23 cellular contexts compared by ENCODE assay signal in the genomic region with DNA sequence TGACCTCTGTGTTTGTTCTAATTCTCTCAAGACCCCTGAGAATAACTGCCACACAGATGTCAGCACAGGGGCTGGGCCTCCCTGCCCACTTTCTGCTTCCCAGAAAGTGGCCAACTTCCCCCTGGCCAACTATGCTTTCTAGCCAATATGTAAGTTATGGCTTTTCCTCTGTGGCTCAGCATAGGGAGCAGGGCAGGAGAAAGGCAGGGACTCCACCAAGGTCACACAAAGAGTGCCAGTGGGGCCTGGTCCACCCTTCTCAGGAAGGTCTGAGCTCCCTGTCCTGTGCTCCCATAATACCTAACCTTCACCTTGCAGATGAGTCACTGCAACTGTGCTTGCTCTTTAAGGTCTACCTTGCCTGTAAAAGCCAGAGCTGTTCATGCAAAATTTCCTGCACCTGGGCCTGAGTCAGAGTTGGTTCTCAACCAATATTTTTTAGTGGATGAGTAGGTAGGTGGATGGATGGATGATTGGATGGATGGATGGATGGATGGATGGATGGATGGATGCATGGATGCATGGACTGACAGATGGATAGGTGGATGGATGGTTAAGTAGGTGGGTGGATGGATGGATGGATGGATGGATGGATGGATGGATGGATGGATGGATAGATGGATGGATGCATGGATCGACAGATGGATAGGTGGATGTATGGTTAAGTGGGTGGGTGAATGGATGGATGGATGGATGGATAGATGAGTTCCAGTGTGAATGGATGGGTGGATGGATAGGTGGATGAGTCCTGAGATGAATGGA.
"Had no signal": no experiment of that assay in that cellular context is flagged by ENCODE, and none has a peak within 500 bp of the region (broad histone marks: within the 10 kb centered on the region; RNA-seq: fewer than 3 reads in every experiment).

No MANE protein-coding gene starts in this region.

- H3K9me3 ChIP-seq: left ventricle myocardium inferior, mucosa of descending colon, pancreas, prostate gland, sigmoid colon, spleen, tibial nerve, vagina had no signal

- H3K36me3 ChIP-seq: left ventricle myocardium inferior, pancreas, prostate gland, sigmoid colon, spleen, tibial nerve, vagina had no signal

- H3K27me3 ChIP-seq: pancreas, sigmoid colon, tibial nerve, vagina had no signal

- DNase-seq: hippocampal formation; left ventricle myocardium inferior; midbrain; mucosa of descending colon; naive thymus-derived CD4-positive, alpha-beta T cell; nucleus accumbens; pancreas; sigmoid colon; small intestine; spleen; stimulated activated CD4-positive, alpha-beta T cell treated with anti-CD3 and anti-CD28 coated beads, Interleukin-1b, Interleukin-23, amount 100 ng/mL, for 48 hours; stimulated activated CD4-positive, alpha-beta T cell treated with anti-CD3 and anti-CD28 coated beads, Interleukin-2, amount 100 ng/mL, for 48 hours; stimulated activated CD4-positive, alpha-beta T cell treated with anti-CD3 and anti-CD28 coated beads, Interleukin-4, amount 100 ng/mL, for 4 hours; stimulated activated CD8-positive, alpha-beta memory T cell treated with anti-CD3 and anti-CD28 coated beads, Interleukin-4, amount 100 ng/mL, for 48 hours; stimulated activated naive CD4-positive, alpha-beta T cell treated with Interleukin-2 at 50 U/mL for 16 hours; stimulated activated naive CD8-positive, alpha-beta T cell treated with anti-CD3 and anti-CD28 coated beads, Interleukin-15, amount 100 ng/mL, for 72 hours; substantia nigra had no signal

- ATAC-seq: mucosa of descending colon; naive thymus-derived CD4-positive, alpha-beta T cell; natural killer cell treated with Interleukin-12 subunit alpha and Interleukin-12 subunit beta and Interleukin-15 and Interleukin-18, amount 100 ng/mL, for 72 hours; pancreas; stimulated activated memory B cell treated with anti-CD40 and anti-IgM and Interleukin-4, amounts not matched to agents 10 μg/mL and 1 μg/mL and 100 μg/mL, for 72 hours; stimulated activated naive CD8-positive, alpha-beta T cell treated with anti-CD3 and anti-CD28 coated beads, Interleukin-15, amount 100 ng/mL, for 72 hours had no signal

- H3K4me3 ChIP-seq: left ventricle myocardium inferior, lung, mucosa of descending colon, pancreas, prostate gland, sigmoid colon, spleen, tibial nerve, vagina had no signal

- H3K4me1 ChIP-seq: prostate gland had no signal

- H3K27ac ChIP-seq: left ventricle myocardium inferior, pancreas, prostate gland, sigmoid colon, spleen, tibial nerve, vagina had no signal
